In genomic region chr1:52028839-52029238, GRCh38 we compare ENCODE assay signal across 4 cellular contexts. TPM values are rescaled to one million over a fixed set of nuclear protein-coding genes. Genes with fewer than 3 reads are reported as not detected.
"Had no signal": no experiment of that assay in that cellular context is flagged by ENCODE, and none has a peak within 500 bp of the region (broad histone marks: within the 10 kb centered on the region; RNA-seq: fewer than 3 reads in every experiment).

No MANE protein-coding gene starts in this region.

RNA-seq across cellular contexts. Expression of gene RAB3B, which starts 38.3 kb away (rescaled TPM):
- total RNA-seq: left ventricle myocardium superior, thoracic aorta, upper lobe of right lung had no signal
- polyA plus RNA-seq: immature natural killer cell had no signal
